In the genomic region with DNA sequence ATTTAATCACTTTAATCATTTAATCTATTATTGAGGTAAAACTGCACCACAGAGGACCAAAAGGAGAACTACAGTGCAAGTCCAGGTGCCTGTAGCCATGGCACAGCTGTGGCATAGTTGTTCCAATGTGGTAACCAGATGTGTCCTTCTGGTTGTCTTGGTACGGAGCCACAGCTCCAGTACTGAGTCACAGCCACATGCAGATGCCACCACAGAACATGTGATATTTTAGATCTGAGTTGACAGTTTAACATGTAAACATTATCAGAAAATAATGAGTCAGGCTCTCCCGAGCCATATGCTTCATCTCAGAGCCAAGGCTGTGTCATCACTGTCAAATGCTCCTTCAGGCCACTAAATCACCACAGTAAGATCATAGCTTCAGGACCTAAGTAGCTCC, we compare ENCODE assay signal across 12 cellular contexts. TPM values are rescaled to one million over a fixed set of nuclear protein-coding genes. Genes with fewer than 3 reads are reported as not detected.
DNase-seq lines count a peak whose midpoint lies in the region; ATAC-seq, FAIRE-seq and TF ChIP-seq lines count a peak whose summit lies in the region.
"Had no signal": no experiment of that assay in that cellular context is flagged by ENCODE, and none has a peak within 500 bp of the region (broad histone marks: within the 10 kb centered on the region; RNA-seq: fewer than 3 reads in every experiment).

No MANE protein-coding gene starts in this region.

- H3K27me3 Mint-ChIP-seq in activated T-helper 1 cell treated with anti-CD3 and anti-CD28 coated beads, Interleukin-12 subunit alpha, Interleukin-12 subunit beta, Interleukin-2, Interleukin-4 antibody, amounts not matched to agents 30 ng/mL and 10 ng/mL and 1 ng/mL, durations not matched to agents 14 hours and 24 hours and 36 hours (ENCODE audit: insufficient read depth): no peaks in the 10 kb centered on the region
- H3K27me3 Mint-ChIP-seq: activated CD4-positive, alpha-beta T cell treated with anti-CD3 and anti-CD28 coated beads, Interleukin-2, amount 10 ng/mL, durations not matched to agents 24 days and 14 days had no signal

- FAIRE-seq in H54 (lab: Jason Lieb, UNC): no peak

- DNase-seq in G401 (ENCODE audit: low spot score) (peak; percentile 89), H54 (ENCODE audit: insufficient read length, low spot score) (peak; percentile 40), OCI-M1 (lab: John Stamatoyannopoulos, UW) (peak; percentile 33), glomerular visceral epithelial cell (ENCODE audit: extremely low spot score) (peak; percentile 18), omental fat pad (ENCODE audit: low spot score) (no peak), GM13976 (ENCODE audit: low spot score) (no peak)
- no peak for DNase-seq in activated CD4-positive, alpha-beta T cell treated with anti-CD3 and anti-CD28 coated beads for 1 hour
- no peak for DNase-seq in activated T-helper 1 cell treated with anti-CD3 and anti-CD28 coated beads, Interleukin-12 subunit alpha, Interleukin-12 subunit beta, Interleukin-2, Interleukin-4 antibody, amounts not matched to agents 30 ng/mL and 10 ng/mL and 1 ng/mL, durations not matched to agents 14 hours and 24 hours and 36 hours (ENCODE audit: low spot score)
- DNase-seq: activated CD4-positive, alpha-beta T cell treated with anti-CD3 and anti-CD28 coated beads, Interleukin-2, amount 10 ng/mL, durations not matched to agents 24 days and 14 days; body of pancreas; hippocampal formation; occipital lobe had no signal

- ATAC-seq in omental fat pad (ENCODE audit: low FRiP score): no peak
- ATAC-seq: body of pancreas had no signal

- TF ChIP-seq POLR2A in H54 (IDR thresholded peaks at IDR 0.05; ENCODE audit: low read depth, low read length): no peak

- in situ Hi-C loops in G401 (cut with HindIII; ENCODE audit: low sequenced_read_pairs): no loop called here
- in situ Hi-C loops in GM13976 (cut with MboI; ENCODE audit: low sequenced_read_pairs, unreplicated experiment): no loop called here

- H3K4me3 Mint-ChIP-seq in activated T-helper 1 cell treated with anti-CD3 and anti-CD28 coated beads, Interleukin-12 subunit alpha, Interleukin-12 subunit beta, Interleukin-2, Interleukin-4 antibody, amounts not matched to agents 30 ng/mL and 10 ng/mL and 1 ng/mL, durations not matched to agents 14 hours and 24 hours and 36 hours: no peak overlapping the region
- H3K4me3 Mint-ChIP-seq: activated CD4-positive, alpha-beta T cell treated with anti-CD3 and anti-CD28 coated beads, Interleukin-2, amount 10 ng/mL, durations not matched to agents 24 days and 14 days had no signal

- H3K9me3 Mint-ChIP-seq in activated T-helper 1 cell treated with anti-CD3 and anti-CD28 coated beads, Interleukin-12 subunit alpha, Interleukin-12 subunit beta, Interleukin-2, Interleukin-4 antibody, amounts not matched to agents 30 ng/mL and 10 ng/mL and 1 ng/mL, durations not matched to agents 14 hours and 24 hours and 36 hours: no peaks in the 10 kb centered on the region
- H3K9me3 Mint-ChIP-seq: activated CD4-positive, alpha-beta T cell treated with anti-CD3 and anti-CD28 coated beads, Interleukin-2, amount 10 ng/mL, durations not matched to agents 24 days and 14 days had no signal

- intact Hi-C loops in activated T-helper 1 cell treated with anti-CD3 and anti-CD28 coated beads, Interleukin-12 subunit alpha, Interleukin-12 subunit beta, Interleukin-2, Interleukin-4 antibody, amounts not matched to agents 30 ng/mL and 10 ng/mL and 1 ng/mL, durations not matched to agents 14 hours and 24 hours and 36 hours (cut with micrococcal nuclease): no loop called here

- TF ChIP-seq CTCF in omental fat pad (IDR thresholded peaks at IDR 0.05) (no peak), GM13976 (IDR thresholded peaks at IDR 0.05; ENCODE audit: borderline replicate concordance, control extremely low read depth, extremely low read depth, insufficient read depth, missing control alignments) (no peak)

- no peak overlapping the region for H3K27ac Mint-ChIP-seq in activated T-helper 1 cell treated with anti-CD3 and anti-CD28 coated beads, Interleukin-12 subunit alpha, Interleukin-12 subunit beta, Interleukin-2, Interleukin-4 antibody, amounts not matched to agents 30 ng/mL and 10 ng/mL and 1 ng/mL, durations not matched to agents 14 hours and 24 hours and 36 hours
- H3K27ac Mint-ChIP-seq: activated CD4-positive, alpha-beta T cell treated with anti-CD3 and anti-CD28 coated beads, Interleukin-2, amount 10 ng/mL, durations not matched to agents 24 days and 14 days had no signal

- no peaks in the 10 kb centered on the region for H3K36me3 Mint-ChIP-seq in activated T-helper 1 cell treated with anti-CD3 and anti-CD28 coated beads, Interleukin-12 subunit alpha, Interleukin-12 subunit beta, Interleukin-2, Interleukin-4 antibody, amounts not matched to agents 30 ng/mL and 10 ng/mL and 1 ng/mL, durations not matched to agents 14 hours and 24 hours and 36 hours (ENCODE audit: low read depth)

- H3K4me1 Mint-ChIP-seq in activated T-helper 1 cell treated with anti-CD3 and anti-CD28 coated beads, Interleukin-12 subunit alpha, Interleukin-12 subunit beta, Interleukin-2, Interleukin-4 antibody, amounts not matched to agents 30 ng/mL and 10 ng/mL and 1 ng/mL, durations not matched to agents 14 hours and 24 hours and 36 hours (ENCODE audit: low read depth): no peaks in the 10 kb centered on the region
- H3K4me1 Mint-ChIP-seq: activated CD4-positive, alpha-beta T cell treated with anti-CD3 and anti-CD28 coated beads, Interleukin-2, amount 10 ng/mL, durations not matched to agents 24 days and 14 days had no signal

RNA-seq across cellular contexts. Expression of a gene that starts 56.4 kb away (rescaled TPM):
- not detected in 2 replicates for total RNA-seq in G401 (2014; rRNA removed; shearing (Covaris generic))
- under 1 TPM in 1 of 4 donors, not detected in 3; 0.47 TPM for total RNA-seq in omental fat pad
- total RNA-seq in activated T-helper 1 cell treated with anti-CD3 and anti-CD28 coated beads, Interleukin-12 subunit alpha, Interleukin-12 subunit beta, Interleukin-2, Interleukin-4 antibody, amounts not matched to agents 30 ng/mL and 10 ng/mL and 1 ng/mL, durations not matched to agents 14 hours and 24 hours and 36 hours: not detected in 2 replicates
- total RNA-seq: activated CD4-positive, alpha-beta T cell treated with anti-CD3 and anti-CD28 coated beads, Interleukin-2, amount 10 ng/mL, durations not matched to agents 24 days and 14 days had no signal

Comparison
In these comparisons a context has a peak if more than half of its experiments do, and no peak if none do; other contexts are left out.
1. DNase-seq: peak in G401 (single experiment), H54 (single experiment), OCI-M1 (single experiment) and glomerular visceral epithelial cell (single experiment); none in omental fat pad (single experiment), activated CD4-positive, alpha-beta T cell treated with anti-CD3 and anti-CD28 coated beads for 1 hour (single experiment), GM13976 (single experiment) and activated T-helper 1 cell treated with anti-CD3 and anti-CD28 coated beads, Interleukin-12 subunit alpha, Interleukin-12 subunit beta, Interleukin-2, Interleukin-4 antibody, amounts not matched to agents 30 ng/mL and 10 ng/mL and 1 ng/mL, durations not matched to agents 14 hours and 24 hours and 36 hours (single experiment).